In genomic region chr4:153143527-153144348, GRCh38 we compare ENCODE assay signal across 1 cellular context.
TF ChIP-seq lines count a peak whose summit lies in the region.

No MANE protein-coding gene starts in this region.

TF ChIP-seq in HEK293, 187 proteins besides CTCF, POLR2A, EP300 and RAD21 (continued from another document):
- no peak for TF ChIP-seq ZNF362 (tag by site-specific recombination; IDR thresholded peaks at IDR 0.05)
- TF ChIP-seq ZNF837 (tag by site-specific recombination; IDR thresholded peaks at IDR 0.05): no peak
- TF ChIP-seq ZNF768 (tag by site-specific recombination; IDR thresholded peaks at IDR 0.05): peak; percentile 55; the same call in 1 of the 2 replicates
- peak; percentile 70 for TF ChIP-seq ZEB2 (tag by site-specific recombination; IDR thresholded peaks at IDR 0.05)
- peak; percentile 63; the same call in 1 of the 2 replicates for TF ChIP-seq SP7 (tag by site-specific recombination; IDR thresholded peaks at IDR 0.05)
- no peak for TF ChIP-seq ZFHX2 (tag by site-specific recombination; conservative IDR thresholded peaks at IDR 0.05)
- TF ChIP-seq KLF9 (tag by site-specific recombination; IDR thresholded peaks at IDR 0.05; ENCODE audit: low read depth): peak; percentile 63; the same call in 1 of the 2 replicates
- peak; percentile 53; the same call in 1 of the 2 replicates for TF ChIP-seq ZNF843 (tag by site-specific recombination; IDR thresholded peaks at IDR 0.05)
- no peak for TF ChIP-seq ZNF621 (tag by site-specific recombination; IDR thresholded peaks at IDR 0.05)
- TF ChIP-seq ZNF571 (tag by site-specific recombination; IDR thresholded peaks at IDR 0.05): no peak
- 0 out of 2 replicates have a peak, but pooled peaks have one; percentile 39 for TF ChIP-seq ZNF18 (tag by site-specific recombination; IDR thresholded peaks at IDR 0.05)
- peak; percentile 53; the same call in 1 of the 2 replicates for TF ChIP-seq FEZF1 (tag by site-specific recombination; IDR thresholded peaks at IDR 0.05)
- TF ChIP-seq PRDM6 (tag by site-specific recombination; IDR thresholded peaks at IDR 0.05): peak; percentile 91
- no peak for TF ChIP-seq ZNF777 (tag by site-specific recombination; IDR thresholded peaks at IDR 0.05; ENCODE audit: borderline replicate concordance)
- peak; percentile 63 for TF ChIP-seq KLF1 (tag by site-specific recombination; IDR thresholded peaks at IDR 0.05)
- TF ChIP-seq ZBTB6 (tag by site-specific recombination; IDR thresholded peaks at IDR 0.05): no peak
- TF ChIP-seq GFI1B (tag by site-specific recombination; IDR thresholded peaks at IDR 0.05): peak; percentile 79; the same call in 1 of the 2 replicates
- no peak for TF ChIP-seq ZNF292 (tag by site-specific recombination; IDR thresholded peaks at IDR 0.05; ENCODE audit: borderline replicate concordance, low read depth)
- peak; percentile 43 for TF ChIP-seq IKZF3 (tag by site-specific recombination; IDR thresholded peaks at IDR 0.05)
- TF ChIP-seq ZNF629 (tag by site-specific recombination; IDR thresholded peaks at IDR 0.05): peak; percentile 46
- peak; percentile 76 for TF ChIP-seq ATF2 (tag by site-specific recombination; IDR thresholded peaks at IDR 0.05; ENCODE audit: low read depth)
- TF ChIP-seq ZBTB20 (tag by site-specific recombination; IDR thresholded peaks at IDR 0.05): peak; percentile 34
- TF ChIP-seq KLF16 (tag by site-specific recombination; IDR thresholded peaks at IDR 0.05): peak; percentile 58; the same call in 1 of the 2 replicates
- TF ChIP-seq ZNF146 (tag by site-specific recombination; IDR thresholded peaks at IDR 0.05): no peak
- TF ChIP-seq ZXDB (tag by site-specific recombination; IDR thresholded peaks at IDR 0.05): peak; percentile 71; the same call in 1 of the 2 replicates
- TF ChIP-seq ZBTB8A (tag by site-specific recombination; IDR thresholded peaks at IDR 0.05): peak; percentile 79
- no peak for TF ChIP-seq ZNF416 (tag by site-specific recombination; IDR thresholded peaks at IDR 0.05)
- 0 out of 2 replicates have a peak, but pooled peaks have one; percentile 35 for TF ChIP-seq ZNF366 (tag by site-specific recombination; conservative IDR thresholded peaks at IDR 0.05)
- no peak for TF ChIP-seq ZFP3 (tag by site-specific recombination; IDR thresholded peaks at IDR 0.05; ENCODE audit: low read depth)
- no peak for TF ChIP-seq YY2 (tag by site-specific recombination; IDR thresholded peaks at IDR 0.05)
- 0 out of 2 replicates have a peak, but pooled peaks have one; percentile 7 for TF ChIP-seq GLIS1 (tag by site-specific recombination; IDR thresholded peaks at IDR 0.05)
- TF ChIP-seq ZNF19 (tag by site-specific recombination; IDR thresholded peaks at IDR 0.05; ENCODE audit: low read depth): no peak
- TF ChIP-seq ZNF600 (tag by site-specific recombination; IDR thresholded peaks at IDR 0.05): no peak
- no peak for TF ChIP-seq ZNF510 (tag by site-specific recombination; IDR thresholded peaks at IDR 0.05; ENCODE audit: insufficient replicate concordance)
- peak; percentile 50; the same call in 1 of the 2 replicates for TF ChIP-seq ZNF335 (tag by site-specific recombination; conservative IDR thresholded peaks at IDR 0.05)
- no peak for TF ChIP-seq ZNF223 (tag by site-specific recombination; IDR thresholded peaks at IDR 0.05)
